8 cellular contexts compared by ENCODE assay signal in genomic region chr10:43230101-43230908, GRCh38. TPM values are rescaled to one million over a fixed set of nuclear protein-coding genes. Genes with fewer than 3 reads are reported as not detected.
A peak's percentile ranks its signal among the peaks of the same experiment; 100 is the strongest.
DNase-seq lines count a peak whose midpoint lies in the region; ATAC-seq and TF ChIP-seq lines count a peak whose summit lies in the region.

No MANE protein-coding gene starts in this region.

- H3K4me3 ChIP-seq in heart left ventricle: peak overlapping the region in 5 of 12 donors; percentile 3 to 57 (median 41)

- peaks cover 6% of the 10 kb centered on the region; the same call in 1 of the 2 replicates for H3K4me1 ChIP-seq in ES-I3 (ENCODE audit: insufficient read depth, low read length)
- peaks cover 0 to 17% (median 0%) of the 10 kb centered on the region in 12 donors for H3K4me1 ChIP-seq in heart left ventricle

- H3K36me3 ChIP-seq in ES-I3 (ENCODE audit: insufficient read depth, low read length) (no peaks in the 10 kb centered on the region), heart left ventricle (no peaks in the 10 kb centered on the region)

- no peaks in the 10 kb centered on the region for H3K9me3 Mint-ChIP-seq in activated CD8-positive, alpha-beta memory T cell treated with anti-CD3 and anti-CD28 coated beads, Interleukin-2, amount 10 ng/mL, durations not matched to agents 7 days and 5 days (ENCODE audit: low read depth)

- H3K4me3 Mint-ChIP-seq in activated CD8-positive, alpha-beta memory T cell treated with anti-CD3 and anti-CD28 coated beads, Interleukin-2, amount 10 ng/mL, durations not matched to agents 7 days and 5 days: no peak overlapping the region

- peak; percentile 40 for DNase-seq in activated CD8-positive, alpha-beta memory T cell treated with anti-CD3 and anti-CD28 coated beads, Interleukin-2, amount 10 ng/mL, durations not matched to agents 7 days and 5 days
- peak in 4 of 5 donors; percentile 4 to 42 (median 18) for DNase-seq in heart left ventricle
- peak; percentile 70 for DNase-seq in posterior vena cava (ENCODE audit: low spot score)
- no peak for DNase-seq in stimulated activated CD4-positive, alpha-beta T cell treated with anti-CD3 and anti-CD28 coated beads, Interleukin-1b, Interleukin-23, amount 100 ng/mL, for 48 hours

- TF ChIP-seq CTCF in heart left ventricle (IDR thresholded peaks at IDR 0.05): no peak

- CTCF ChIA-PET in activated CD8-positive, alpha-beta memory T cell treated with anti-CD3 and anti-CD28 coated beads, Interleukin-2, amount 10 ng/mL, durations not matched to agents 7 days and 5 days (lab: Charles Lee): interaction anchor here (0.9 to 2.6 kb wide), 6 partner anchors 9 to 28 kb away, joined by 3 to 18 read pairs (median 6); no protein-coding TSS in a partner anchor

- 16 to 26% (median 22%) methylated on average over 20 to 35 of the region's 35 CpGs for WGBS in heart left ventricle, 4 donors

- H3K9me3 ChIP-seq in ES-I3 (ENCODE audit: control insufficient read depth, insufficient read depth, low read length) (no peaks in the 10 kb centered on the region), heart left ventricle (no peaks in the 10 kb centered on the region)

- peaks cover 54% of the 10 kb centered on the region for H3K4me1 Mint-ChIP-seq in activated CD8-positive, alpha-beta memory T cell treated with anti-CD3 and anti-CD28 coated beads, Interleukin-2, amount 10 ng/mL, durations not matched to agents 7 days and 5 days

- peak overlapping the region in 1 of 12 donors; percentile 70 for H3K27ac ChIP-seq in heart left ventricle

- peak overlapping the region; percentile 80 for H3K27ac Mint-ChIP-seq in activated CD8-positive, alpha-beta memory T cell treated with anti-CD3 and anti-CD28 coated beads, Interleukin-2, amount 10 ng/mL, durations not matched to agents 7 days and 5 days

- no peak for ATAC-seq in activated CD8-positive, alpha-beta memory T cell treated with anti-CD3 and anti-CD28 coated beads, Interleukin-2, amount 10 ng/mL, durations not matched to agents 7 days and 5 days
- ATAC-seq in heart left ventricle (no peak), HG02623 (IDR thresholded peaks at IDR 0.05; ENCODE audit: unreplicated experiment) (no peak), HG03108 (IDR thresholded peaks at IDR 0.05; ENCODE audit: unreplicated experiment) (no peak), HG03442 (IDR thresholded peaks at IDR 0.05; ENCODE audit: unreplicated experiment) (no peak)

- intact Hi-C loops in heart left ventricle (cut with DNase I) (no loop called here), posterior vena cava (cut with DNase I) (no loop called here)

- no peaks in the 10 kb centered on the region for H3K36me3 Mint-ChIP-seq in activated CD8-positive, alpha-beta memory T cell treated with anti-CD3 and anti-CD28 coated beads, Interleukin-2, amount 10 ng/mL, durations not matched to agents 7 days and 5 days

- H3K9ac ChIP-seq in ES-I3 (ENCODE audit: low read depth, low read length): peak overlapping the region; percentile 58; the same call in 1 of the 2 replicates

- no peak for TF ChIP-seq POLR2A in heart left ventricle (IDR thresholded peaks at IDR 0.05)

- H3K27me3 Mint-ChIP-seq in activated CD8-positive, alpha-beta memory T cell treated with anti-CD3 and anti-CD28 coated beads, Interleukin-2, amount 10 ng/mL, durations not matched to agents 7 days and 5 days: peaks cover 7% of the 10 kb centered on the region

- H3K27me3 ChIP-seq in heart left ventricle: peaks cover 17 to 56% (median 34%) of the 10 kb centered on the region in 9 donors

RNA-seq across cellular contexts. Expression of gene RASGEF1A, which starts 36.6 kb away (rescaled TPM):
- 1 to 10 TPM; 3.2 to 4.2 TPM for total RNA-seq in activated CD8-positive, alpha-beta memory T cell treated with anti-CD3 and anti-CD28 coated beads, Interleukin-2, amount 10 ng/mL, durations not matched to agents 7 days and 5 days
- total RNA-seq in heart left ventricle (1 to 10 TPM in 6 of 9 donors, under 1 TPM in 3; 0.49 to 5.1 (median 1.4) TPM), posterior vena cava (1 to 10 TPM in 1 of 2 donors, under 1 TPM in 1; 0.81 to 1.1 TPM)
- polyA plus RNA-seq in heart left ventricle: under 1 TPM; 0.14 to 0.42 TPM
